ENCODE assay signal across 14 cellular contexts in genomic region chr1:14913475-14914155, GRCh38.
DNase-seq lines count a peak whose midpoint lies in the region; TF ChIP-seq lines count a peak whose summit lies in the region.
"Had no signal": no experiment of that assay in that cellular context is flagged by ENCODE, and none has a peak within 500 bp of the region (broad histone marks: within the 10 kb centered on the region; RNA-seq: fewer than 3 reads in every experiment).

No MANE protein-coding gene starts in this region.

- WGBS in H9 (ENCODE audit: extremely low coverage, insufficient read length, low lambda C conversion rate): no CpG with 5 or more reads among the region's 14 CpGs
- 88% methylated on average over 14 of the region's 14 CpGs for WGBS in urinary bladder
- 71 to 90% (median 82%) methylated on average over 11 to 14 of the region's 14 CpGs for WGBS in stomach, 5 donors

- no peaks in the 10 kb centered on the region for H3K23me2 ChIP-seq in H9 (ENCODE audit: insufficient read length, low read depth, low read length, poor library complexity, severe bottlenecking)

- H3K27me3 Mint-ChIP-seq in H9 (ENCODE audit: low read depth): peaks cover 7% of the 10 kb centered on the region

- H3K56ac ChIP-seq in H9 (ENCODE audit: insufficient read length, low read depth, low read length): no peak overlapping the region

- H4K91ac ChIP-seq in H9 (ENCODE audit: insufficient read length, low read depth, low read length): no peak overlapping the region

- no peak overlapping the region for H3K4me3 ChIP-seq in epithelial cell of esophagus (ENCODE audit: low read length)
- no peak overlapping the region for H3K4me3 ChIP-seq in urinary bladder (ENCODE audit: low read depth, low read length)
- no peak overlapping the region for H3K4me3 ChIP-seq in brain microvascular endothelial cell (ENCODE audit: low read depth, low read length)
- H3K4me3 ChIP-seq in stomach: no peak overlapping the region
- H3K4me3 ChIP-seq: HAP-1, SK-N-MC had no signal

- no peak for TF ChIP-seq EP300 in stomach (IDR thresholded peaks at IDR 0.05)

- no peak overlapping the region for H4K8ac ChIP-seq in H9 (replicated peaks; ENCODE audit: insufficient read length, low read depth, low read length)

- no peak overlapping the region for H3K4me2 ChIP-seq in H9 (ENCODE audit: insufficient read depth, insufficient read length, low read length)

- no peak overlapping the region for H2BK12ac ChIP-seq in H9 (ENCODE audit: insufficient read length, low read depth, low read length)

- peak overlapping the region; percentile 53 for H3K14ac ChIP-seq in H9 (ENCODE audit: insufficient read depth, low read length)

- no peaks in the 10 kb centered on the region for H3K9me3 ChIP-seq in H9 (ENCODE audit: control insufficient read depth, low read depth, low read length)
- no peaks in the 10 kb centered on the region for H3K9me3 ChIP-seq in stomach
- H3K9me3 ChIP-seq: HAP-1 had no signal

- H3K4me1 Mint-ChIP-seq in H9: peaks cover 24% of the 10 kb centered on the region in 2 experiments
- H3K4me1 Mint-ChIP-seq: activated CD4-positive, alpha-beta T cell treated with anti-CD3 and anti-CD28 coated beads for 36 hours had no signal

- no peak overlapping the region for H3K18ac ChIP-seq in H9 (ENCODE audit: insufficient read length, low read depth, low read length)

- H3K36me3 ChIP-seq in urinary bladder (ENCODE audit: insufficient read depth): no peaks in the 10 kb centered on the region
- H3K36me3 ChIP-seq in brain microvascular endothelial cell (replicated peaks): no peaks in the 10 kb centered on the region
- no peaks in the 10 kb centered on the region for H3K36me3 ChIP-seq in stomach
- H3K36me3 ChIP-seq: HAP-1 had no signal

- H3K9ac ChIP-seq in H9 (ENCODE audit: extremely low read depth, insufficient read length, low read length): peak overlapping the region; percentile 8

- H4K5ac ChIP-seq in H9 (ENCODE audit: insufficient read length, low read depth, low read length): no peak overlapping the region

- H3K27me3 ChIP-seq in H9 (ENCODE audit: insufficient read depth, low read length) (no peaks in the 10 kb centered on the region), brain microvascular endothelial cell (replicated peaks) (no peaks in the 10 kb centered on the region), stomach (no peaks in the 10 kb centered on the region)

- H2AK5ac ChIP-seq in H9 (ENCODE audit: insufficient read length, low read length): no peak overlapping the region

- DNase-seq in H9 (no peak), NCI-H2227 (lab: John Stamatoyannopoulos, UW; ENCODE audit: unreplicated experiment) (peak; percentile 66), epithelial cell of esophagus (ENCODE audit: low read depth) (peak; percentile 89), brain microvascular endothelial cell (no peak), stomach (no peak)
- DNase-seq in stimulated activated CD8-positive, alpha-beta memory T cell treated with anti-CD3 and anti-CD28 coated beads, Interleukin-4, amount 100 ng/mL, for 48 hours: no peak
- DNase-seq: activated CD4-positive, alpha-beta T cell treated with anti-CD3 and anti-CD28 coated beads for 36 hours; activated naive CD4-positive, alpha-beta T cell treated with Interleukin-2 at 50 U/mL for 16 hours; kidney glomerular epithelial cell; NCI-H2029 treated with DMSO at 0.1 percent for 48 hours had no signal

- peaks cover 3% of the 10 kb centered on the region; the same call in 1 of the 2 replicates for H3K4me1 ChIP-seq in H9 (ENCODE audit: insufficient read depth, low read length)
- H3K4me1 ChIP-seq in urinary bladder (ENCODE audit: insufficient read depth): no peaks in the 10 kb centered on the region
- H3K4me1 ChIP-seq in stomach: peaks cover 0 to 10% (median 0%) of the 10 kb centered on the region in 4 donors
- H3K4me1 ChIP-seq: HAP-1 had no signal

- no peak for TF ChIP-seq POLR2A in stomach (IDR thresholded peaks at IDR 0.05)

- no peaks in the 10 kb centered on the region for H4K20me1 ChIP-seq in H9 (ENCODE audit: control insufficient read depth, insufficient read depth, insufficient read length)

- no peak overlapping the region for H2BK5ac ChIP-seq in H9 (ENCODE audit: insufficient read length, low read length)

- no peak for TF ChIP-seq CTCF in H9 (conservative IDR thresholded peaks at IDR 0.05)
- no peak for TF ChIP-seq CTCF in epithelial cell of esophagus (IDR thresholded peaks at IDR 0.05; ENCODE audit: insufficient read depth, low read depth, low read length, missing control alignments)
- no peak for TF ChIP-seq CTCF in brain microvascular endothelial cell (IDR thresholded peaks at IDR 0.05; ENCODE audit: low read depth, low read length, missing control alignments)
- TF ChIP-seq CTCF in stomach (IDR thresholded peaks at IDR 0.05): no peak

- H3K9me3 Mint-ChIP-seq in H9: no peaks in the 10 kb centered on the region
- H3K9me3 Mint-ChIP-seq: neural crest cell had no signal

- H3K79me2 ChIP-seq in H9 (ENCODE audit: insufficient read depth, low read length): no peaks in the 10 kb centered on the region

- no peak overlapping the region for H3K4me3 Mint-ChIP-seq in H9
- H3K4me3 Mint-ChIP-seq: activated CD4-positive, alpha-beta T cell treated with anti-CD3 and anti-CD28 coated beads for 36 hours; neural crest cell had no signal

- H2BK15ac ChIP-seq in H9 (ENCODE audit: low read depth, low read length): no peak overlapping the region

- in situ Hi-C loops in brain microvascular endothelial cell (cut with HindIII; ENCODE audit: low pct_ligation_motif_present, low sequenced_read_pairs): no loop called here

- H3T11ph ChIP-seq in H9 (ENCODE audit: low read length): no peak overlapping the region

- no peaks in the 10 kb centered on the region for H3K79me1 ChIP-seq in H9 (ENCODE audit: insufficient read depth, low read depth, low read length, poor library complexity, severe bottlenecking)

- no peak overlapping the region for H2BK120ac ChIP-seq in H9 (ENCODE audit: low read depth, low read length, poor library complexity, severe bottlenecking)

- no peak overlapping the region for H2AFZ ChIP-seq in H9 (ENCODE audit: low read length)

- intact Hi-C loops in stomach (cut with DNase I; ENCODE audit: low total_unique reads): no loop called here

- H3K36me3 Mint-ChIP-seq in H9 (ENCODE audit: insufficient read depth in 1 of 3, low read depth in 3 of 3): no peaks in the 10 kb centered on the region

- H3K23ac ChIP-seq in H9 (ENCODE audit: insufficient read length, low read depth, low read length): no peak overlapping the region

- peak overlapping the region in 1 of 3 experiments; percentile 70; a peak in 2 of 7 replicates for H3K27ac Mint-ChIP-seq in H9
- H3K27ac Mint-ChIP-seq: activated CD4-positive, alpha-beta T cell treated with anti-CD3 and anti-CD28 coated beads for 36 hours had no signal

- H3K27ac ChIP-seq in H9 (ENCODE audit: insufficient read length, low read depth, low read length) (no peak overlapping the region), urinary bladder (ENCODE audit: low read depth) (peak overlapping the region; percentile 40), brain microvascular endothelial cell (no peak overlapping the region), stomach (no peak overlapping the region)
- H3K27ac ChIP-seq: SK-N-MC had no signal

- H3K4ac ChIP-seq in H9 (ENCODE audit: low read depth, low read length): no peak overlapping the region

- H2BK20ac ChIP-seq in H9 (ENCODE audit: low read depth, low read length, poor library complexity, severe bottlenecking): no peak overlapping the region

Comparison
In these comparisons a context has a peak if more than half of its experiments do, and no peak if none do; other contexts are left out.
1. DNase-seq: peak in NCI-H2227 (single experiment) and epithelial cell of esophagus (single experiment); none in H9 (single experiment), stimulated activated CD8-positive, alpha-beta memory T cell treated with anti-CD3 and anti-CD28 coated beads, Interleukin-4, amount 100 ng/mL, for 48 hours (single experiment), brain microvascular endothelial cell (single experiment) and stomach (single experiment).